Comparison of ENCODE assay signal across 8 cellular contexts in genomic region chr5:157511656-157512644, GRCh38. TPM values are rescaled to one million over a fixed set of nuclear protein-coding genes. Genes with fewer than 3 reads are reported as not detected.
A peak's percentile ranks its signal among the peaks of the same experiment; 100 is the strongest.
DNase-seq lines count a peak whose midpoint lies in the region; ATAC-seq and TF ChIP-seq lines count a peak whose summit lies in the region.

No MANE protein-coding gene starts in this region.

- intact Hi-C loops in natural killer cell (cut with micrococcal nuclease), result no loop called here

- H3K9me3 ChIP-seq in osteoblast (ENCODE audit: low read depth, low read length), result no peaks in the 10 kb centered on the region

- H3K36me3 Mint-ChIP-seq in natural killer cell treated with Interleukin-12 subunit alpha and Interleukin-12 subunit beta and Interleukin-15 and Interleukin-18, amount 100 ng/mL, for 72 hours, result peaks cover 44% of the 10 kb centered on the region
- no peaks in the 10 kb centered on the region for H3K36me3 Mint-ChIP-seq in natural killer cell

- H3K27me3 Mint-ChIP-seq in natural killer cell treated with Interleukin-12 subunit alpha and Interleukin-12 subunit beta and Interleukin-15 and Interleukin-18, amount 100 ng/mL, for 72 hours, result no peaks in the 10 kb centered on the region
- peaks cover 0 to 3% of the 10 kb centered on the region in 2 donors for H3K27me3 Mint-ChIP-seq in natural killer cell (ENCODE audit: low read depth in 2 of 2)

- peaks cover 34% of the 10 kb centered on the region for H3K4me1 ChIP-seq in osteoblast (ENCODE audit: insufficient read depth, low read length)

- H3K9me3 Mint-ChIP-seq in natural killer cell treated with Interleukin-12 subunit alpha and Interleukin-12 subunit beta and Interleukin-15 and Interleukin-18, amount 100 ng/mL, for 72 hours, result no peaks in the 10 kb centered on the region
- H3K9me3 Mint-ChIP-seq in natural killer cell, result no peaks in the 10 kb centered on the region

- H3K36me3 ChIP-seq in osteoblast (ENCODE audit: insufficient read depth, low read length), result peaks cover 22% of the 10 kb centered on the region

- no peak for DNase-seq in natural killer cell treated with Interleukin-12 subunit alpha and Interleukin-12 subunit beta and Interleukin-15 and Interleukin-18, amount 100 ng/mL, for 72 hours (ENCODE audit: low spot score)
- DNase-seq in natural killer cell (no peak), fibroblast of villous mesenchyme (ENCODE audit: low read depth) (peak; percentile 96), osteoblast (ENCODE audit: insufficient read length, low spot score, missing footprints) (peak; percentile 93), NCI-H2029 (lab: John Stamatoyannopoulos, UW) (no peak)
- DNase-seq in activated CD4-positive, alpha-beta T cell treated with anti-CD3 and anti-CD28 coated beads, Interleukin-2, amount 50 U/mL, for 1 hour, result peak; percentile 16
- DNase-seq in central memory CD4-positive, alpha-beta T cell, result no peak

- H3K4me3 ChIP-seq in fibroblast of villous mesenchyme (ENCODE audit: low read depth, low read length) (no peak overlapping the region), osteoblast (ENCODE audit: insufficient read depth, low read length) (peak overlapping the region; percentile 24)

- TF ChIP-seq CTCF in natural killer cell (IDR thresholded peaks at IDR 0.05) (no peak), fibroblast of villous mesenchyme (IDR thresholded peaks at IDR 0.05; ENCODE audit: insufficient read depth, low read depth, low read length) (no peak), osteoblast (IDR thresholded peaks at IDR 0.05; ENCODE audit: extremely low read depth, low read depth, low read length) (no peak)

- no peaks in the 10 kb centered on the region for H4K20me1 ChIP-seq in osteoblast (ENCODE audit: insufficient read depth, low read length)

- ATAC-seq in natural killer cell treated with Interleukin-12 subunit alpha and Interleukin-12 subunit beta and Interleukin-15 and Interleukin-18, amount 100 ng/mL, for 72 hours, result peak in 1 of 2 donors; percentile 34
- no peak for ATAC-seq in natural killer cell
- ATAC-seq in GM19467 (IDR thresholded peaks at IDR 0.05; ENCODE audit: unreplicated experiment), result no peak

- H3K27ac ChIP-seq in osteoblast (ENCODE audit: low read depth, low read length), result peak overlapping the region; percentile 86

- no peaks in the 10 kb centered on the region for H3K79me2 ChIP-seq in osteoblast (ENCODE audit: insufficient read depth, low read length)

- peak overlapping the region; percentile 65 for H3K4me2 ChIP-seq in osteoblast (ENCODE audit: insufficient read depth, low read length)

- no peak overlapping the region for H2AFZ ChIP-seq in osteoblast (ENCODE audit: low read length)

- peak overlapping the region; percentile 8 to 40 for H3K27ac Mint-ChIP-seq in natural killer cell treated with Interleukin-12 subunit alpha and Interleukin-12 subunit beta and Interleukin-15 and Interleukin-18, amount 100 ng/mL, for 72 hours
- no peak overlapping the region for H3K27ac Mint-ChIP-seq in natural killer cell

- H3K4me1 Mint-ChIP-seq in natural killer cell treated with Interleukin-12 subunit alpha and Interleukin-12 subunit beta and Interleukin-15 and Interleukin-18, amount 100 ng/mL, for 72 hours (ENCODE audit: low read depth in 2 of 2), result peaks cover 7 to 26% of the 10 kb centered on the region in 2 donors
- no peaks in the 10 kb centered on the region for H3K4me1 Mint-ChIP-seq in natural killer cell

- H3K27me3 ChIP-seq in osteoblast (ENCODE audit: insufficient read depth, low read length), result no peaks in the 10 kb centered on the region

- no peak overlapping the region for H3K4me3 Mint-ChIP-seq in natural killer cell treated with Interleukin-12 subunit alpha and Interleukin-12 subunit beta and Interleukin-15 and Interleukin-18, amount 100 ng/mL, for 72 hours
- no peak overlapping the region for H3K4me3 Mint-ChIP-seq in natural killer cell

RNA-seq across cellular contexts. Expression of gene NIPAL4, which starts 51.9 kb away (rescaled TPM):
- 1 to 10 TPM in 1 of 2 donors, under 1 TPM in 1; 0.43 to 1.2 TPM for total RNA-seq in natural killer cell treated with Interleukin-12 subunit alpha and Interleukin-12 subunit beta and Interleukin-15 and Interleukin-18, amount 100 ng/mL, for 72 hours
- total RNA-seq in natural killer cell (1 to 10 TPM in 1 of 3 donors, under 1 TPM in 1, not detected in 1; 0.39 to 1.3 TPM), fibroblast of villous mesenchyme (1.7 and 2.3 TPM in 2 replicates), osteoblast (0.36 TPM in 1 of 2 replicates, not detected in the other)

Comparison
In these comparisons a context has a peak if more than half of its experiments do, and no peak if none do; other contexts are left out.
1. H3K27ac Mint-ChIP-seq: peak in natural killer cell treated with Interleukin-12 subunit alpha and Interleukin-12 subunit beta and Interleukin-15 and Interleukin-18, amount 100 ng/mL, for 72 hours (2 of 2); none in natural killer cell (0 of 2).
2. DNase-seq: peak in activated CD4-positive, alpha-beta T cell treated with anti-CD3 and anti-CD28 coated beads, Interleukin-2, amount 50 U/mL, for 1 hour (single experiment), fibroblast of villous mesenchyme (single experiment) and osteoblast (single experiment); none in natural killer cell treated with Interleukin-12 subunit alpha and Interleukin-12 subunit beta and Interleukin-15 and Interleukin-18, amount 100 ng/mL, for 72 hours (single experiment), natural killer cell (single experiment), NCI-H2029 (single experiment) and central memory CD4-positive, alpha-beta T cell (single experiment).